Comparison of ENCODE assay signal across 20 cellular contexts in genomic region chr19:35105047-35105410, GRCh38. TPM values are rescaled to one million over a fixed set of nuclear protein-coding genes. Genes with fewer than 3 reads are reported as not detected.
A peak's percentile ranks its signal among the peaks of the same experiment; 100 is the strongest.
DNase-seq lines count a peak whose midpoint lies in the region; ATAC-seq and TF ChIP-seq lines count a peak whose summit lies in the region.
"Had no signal": no experiment of that assay in that cellular context is flagged by ENCODE, and none has a peak within 500 bp of the region (broad histone marks: within the 10 kb centered on the region; RNA-seq: fewer than 3 reads in every experiment).

No MANE protein-coding gene starts in this region.

- H4K5ac ChIP-seq in IMR-90 (ENCODE audit: low read depth, low read length), result no peak overlapping the region

- H3K36me3 ChIP-seq in IMR-90 (ENCODE audit: control insufficient read depth, insufficient read depth, low read length), result no peaks in the 10 kb centered on the region
- H3K36me3 ChIP-seq: BE2C had no signal

- no peaks in the 10 kb centered on the region; the same call in 1 of the 2 replicates for H3K27me3 ChIP-seq in IMR-90 (ENCODE audit: control insufficient read depth, insufficient read depth, low read length)
- H3K27me3 ChIP-seq: BE2C had no signal

- no peak overlapping the region for H2BK5ac ChIP-seq in IMR-90 (ENCODE audit: low read depth, low read length, poor library complexity, severe bottlenecking)

- DNase-seq in IMR-90 (no peak), germinal center (ENCODE audit: low spot score) (no peak)
- DNase-seq in effector memory CD8-positive, alpha-beta T cell, result no peak
- DNase-seq: BE2C; CD4-positive, CD25-positive, alpha-beta regulatory T cell; COR-L47; DMS 273 treated with DMSO at 0.1 percent for 48 hours; DND-41; HFFc6; Karpas-422; NCI-H1417 treated with DMSO at 0.1 percent for 48 hours; NCI-H187 treated with DMSO at 0.1 percent for 48 hours; NCI-H2227 treated with DMSO at 0.1 percent for 48 hours; NCI-H510A treated with DMSO at 0.1 percent for 48 hours; NCI-H774 had no signal

- no peaks in the 10 kb centered on the region for H3K36me3 Mint-ChIP-seq in effector memory CD8-positive, alpha-beta T cell (ENCODE audit: insufficient read depth)
- H3K36me3 Mint-ChIP-seq: CD4-positive, CD25-positive, alpha-beta regulatory T cell had no signal

- no peaks in the 10 kb centered on the region for H3K79me1 ChIP-seq in IMR-90 (ENCODE audit: low read depth in 1 of 2, low read length in 2 of 2)

- H3K4me1 Mint-ChIP-seq in effector memory CD8-positive, alpha-beta T cell (ENCODE audit: low read depth in 2 of 2), result peaks cover 0 to 2% of the 10 kb centered on the region in 2 donors
- H3K4me1 Mint-ChIP-seq: CD4-positive, CD25-positive, alpha-beta regulatory T cell had no signal

- no peak overlapping the region for H4K8ac ChIP-seq in IMR-90 (ENCODE audit: low read depth in 2 of 2, low read length in 2 of 2)

- no peak overlapping the region for H2BK120ac ChIP-seq in IMR-90 (ENCODE audit: low read depth, low read length)

- H3K56ac ChIP-seq in IMR-90 (ENCODE audit: extremely low read depth, insufficient read depth, low read length), result no peak overlapping the region

- no peak for TF ChIP-seq POLR2A in IMR-90 (IDR thresholded peaks at IDR 0.05; ENCODE audit: low read depth, low read length)

- WGBS in IMR-90 (ENCODE audit: extremely low coverage in 2 of 2, insufficient read length in 1 of 2), 2 experiments, result 70% methylated on average over 4 of the region's 6 CpGs; no CpG with 5 or more reads in 1 of the 2 experiments

- H4K20me1 ChIP-seq in IMR-90 (ENCODE audit: insufficient read depth, low read length), result no peaks in the 10 kb centered on the region

- BruUV-seq in IMR-90 (replicated peaks; lab: Mats Ljungman, UMichigan), result no TSS peak

- H3K4me3 ChIP-seq in IMR-90 (ENCODE audit: insufficient read depth, low read depth, low read length), result no peak overlapping the region

- no peaks in the 10 kb centered on the region for H3K9me1 ChIP-seq in IMR-90 (ENCODE audit: insufficient read depth, low read length)

- no peak overlapping the region for H4K91ac ChIP-seq in IMR-90 (ENCODE audit: insufficient read depth, low read depth, low read length)

- no peak overlapping the region for H3K4me2 ChIP-seq in IMR-90 (ENCODE audit: low read depth, low read length)

- dilution Hi-C loops in IMR-90 (cut with HindIII; ENCODE audit: low sequenced_read_pairs, unreplicated experiment), result no loop called here

- peak overlapping the region; percentile 28 for H2AK9ac ChIP-seq in IMR-90 (replicated peaks; ENCODE audit: low read depth, low read length, poor library complexity)

- H3K23ac ChIP-seq in IMR-90 (ENCODE audit: low read depth, low read length), result no peak overlapping the region

- no peak overlapping the region for H3K4me3 Mint-ChIP-seq in effector memory CD8-positive, alpha-beta T cell
- H3K4me3 Mint-ChIP-seq: CD4-positive, CD25-positive, alpha-beta regulatory T cell; HFFc6 had no signal

- no peak overlapping the region for H3K14ac ChIP-seq in IMR-90 (replicated peaks; ENCODE audit: low read depth, low read length)

- POLR2A ChIA-PET in IMR-90 (lab: Charles Lee; ENCODE audit: unreplicated experiment), result no interaction called here

- H2AK5ac ChIP-seq in IMR-90 (ENCODE audit: low read depth, low read length), result no peak overlapping the region

- H3K9ac ChIP-seq in IMR-90 (ENCODE audit: low read depth, low read length), result no peak overlapping the region

- no peak overlapping the region for H3K4ac ChIP-seq in IMR-90 (ENCODE audit: low read depth, low read length)

- H2BK15ac ChIP-seq in IMR-90 (ENCODE audit: low read depth, low read length), result no peak overlapping the region

- H3K18ac ChIP-seq in IMR-90 (ENCODE audit: low read depth, low read length), result no peak overlapping the region

- no peak overlapping the region for H3K27ac Mint-ChIP-seq in effector memory CD8-positive, alpha-beta T cell
- H3K27ac Mint-ChIP-seq: CD4-positive, CD25-positive, alpha-beta regulatory T cell; HFFc6 had no signal

- H2AFZ ChIP-seq in IMR-90 (replicated peaks; ENCODE audit: low read length, poor library complexity), result no peak overlapping the region

- H2BK20ac ChIP-seq in IMR-90 (ENCODE audit: low read depth, low read length), result no peak overlapping the region

- peaks cover 5% of the 10 kb centered on the region; the same call in 1 of the 2 replicates for H3K9me3 ChIP-seq in IMR-90 (ENCODE audit: control insufficient read depth, insufficient read depth, low read length)
- H3K9me3 ChIP-seq: BE2C had no signal

- TF ChIP-seq RAD21 in IMR-90 (IDR thresholded peaks at IDR 0.05; ENCODE audit: low read length), result no peak

- H3K27me3 Mint-ChIP-seq in effector memory CD8-positive, alpha-beta T cell, result no peaks in the 10 kb centered on the region
- H3K27me3 Mint-ChIP-seq: CD4-positive, CD25-positive, alpha-beta regulatory T cell had no signal

- in situ Hi-C loops in IMR-90 (cut with MboI; ENCODE audit: low sequenced_read_pairs), result no loop called here

- H3K4me1 ChIP-seq in IMR-90 (ENCODE audit: control insufficient read depth, insufficient read depth, low read length), result no peaks in the 10 kb centered on the region
- H3K4me1 ChIP-seq: BE2C had no signal

- CTCF ChIA-PET in IMR-90 (lab: Yijun Ruan, JAX), result no interaction called here

- no peaks in the 10 kb centered on the region for H3K9me3 Mint-ChIP-seq in effector memory CD8-positive, alpha-beta T cell
- H3K9me3 Mint-ChIP-seq: CD4-positive, CD25-positive, alpha-beta regulatory T cell had no signal

- intact Hi-C loops in IMR-90 (cut with micrococcal nuclease), result no loop called here

- TF ChIP-seq CTCF in IMR-90 (conservative IDR thresholded peaks at IDR 0.05; ENCODE audit: low read depth, low read length), result no peak

- no peak overlapping the region for H3K27ac ChIP-seq in IMR-90 (ENCODE audit: insufficient read depth, low read length)

- ATAC-seq in IMR-90 (ENCODE audit: low read depth), result no peak
- ATAC-seq in effector memory CD8-positive, alpha-beta T cell (replicated peaks), result peak; percentile 8
- ATAC-seq in GM18861 (IDR thresholded peaks at IDR 0.05; ENCODE audit: unreplicated experiment), result no peak
- ATAC-seq: Right ventricle myocardium inferior had no signal

TF ChIP-seq in IMR-90, 13 proteins besides CTCF, POLR2A, EP300 and RAD21:
- TF ChIP-seq BHLHE40 (IDR thresholded peaks at IDR 0.05; ENCODE audit: low read depth, low read length) (no peak), ELK1 (IDR thresholded peaks at IDR 0.05; ENCODE audit: borderline replicate concordance, low read depth, low read length) (no peak), NFE2L2 (IDR thresholded peaks at IDR 0.05; ENCODE audit: low read depth, low read length) (no peak), FOS (IDR thresholded peaks at IDR 0.05; ENCODE audit: low read depth, low read length) (no peak), CEBPB (IDR thresholded peaks at IDR 0.05; ENCODE audit: low read depth, low read length) (no peak), CHD1 (IDR thresholded peaks at IDR 0.05; ENCODE audit: low read depth, low read length) (no peak), USF2 (IDR thresholded peaks at IDR 0.05; ENCODE audit: low read depth, low read length) (no peak), RCOR1 (IDR thresholded peaks at IDR 0.05; ENCODE audit: insufficient replicate concordance, low read length) (no peak), MAZ (IDR thresholded peaks at IDR 0.05; ENCODE audit: borderline replicate concordance, low read depth, low read length) (no peak), SMC3 (IDR thresholded peaks at IDR 0.05; ENCODE audit: low read depth, low read length) (no peak), MAFK (IDR thresholded peaks at IDR 0.05; ENCODE audit: low read depth, low read length) (no peak), RFX5 (IDR thresholded peaks at IDR 0.05; ENCODE audit: low read depth, low read length) (no peak), MXI1 (IDR thresholded peaks at IDR 0.05; ENCODE audit: borderline replicate concordance, low read depth, low read length) (no peak)

RNA-seq across cellular contexts. Expression of gene FXYD3, which starts 10.6 kb away (rescaled TPM):
- total RNA-seq in IMR-90 (2012; rRNA removed), result not detected in 2 replicates
- not detected in 2 replicates for polyA plus RNA-seq in IMR-90 (2012; rRNA removed)
- polyA plus RNA-seq in IMR-90 (2012; cell fraction: cytosol; rRNA removed), result not detected in 2 replicates
- polyA plus RNA-seq in IMR-90 (2012; cell fraction: nucleus; rRNA removed; ENCODE audit: low replicate concordance), result not detected in 2 replicates
- total RNA-seq: CD4-positive, CD25-positive, alpha-beta regulatory T cell; G401; HFFc6; SK-MEL-5 had no signal
- polyA plus RNA-seq: CD4-positive, CD25-positive, alpha-beta regulatory T cell had no signal

RNA-seq across cellular contexts. Expression of gene LGI4, which starts 29.8 kb away (rescaled TPM):
- total RNA-seq in IMR-90 (2012; rRNA removed), result not detected in 2 replicates
- 0.06 and 0.10 TPM in 2 replicates for polyA plus RNA-seq in IMR-90 (2012; rRNA removed)
- 0.05 TPM in 1 of 2 replicates, not detected in the other for polyA plus RNA-seq in IMR-90 (2012; cell fraction: cytosol; rRNA removed)
- 2.3 and 3.5 TPM in 2 replicates for polyA plus RNA-seq in IMR-90 (2012; cell fraction: nucleus; rRNA removed; ENCODE audit: low replicate concordance)
- total RNA-seq: MCF 10A had no signal
- polyA plus RNA-seq: CD4-positive, CD25-positive, alpha-beta regulatory T cell had no signal

RNA-seq across cellular contexts. Expression of gene FXYD1, which starts 33.6 kb away (rescaled TPM):
- total RNA-seq in IMR-90 (2012; rRNA removed), result 0.18 TPM in 1 of 2 replicates, not detected in the other
- polyA plus RNA-seq in IMR-90 (2012; rRNA removed), result 2.7 and 3.9 TPM in 2 replicates
- polyA plus RNA-seq in IMR-90 (2012; cell fraction: cytosol; rRNA removed), result 1.0 and 7.5 TPM in 2 replicates
- polyA plus RNA-seq in IMR-90 (2012; cell fraction: nucleus; rRNA removed; ENCODE audit: low replicate concordance), result 3.4 and 3.9 TPM in 2 replicates
- total RNA-seq: G401, MCF 10A, SK-MEL-5 had no signal

RNA-seq across cellular contexts. Expression of gene FXYD7, which starts 38.0 kb away (rescaled TPM):
- total RNA-seq in IMR-90 (2012; rRNA removed), result not detected in 2 replicates
- 0.31 and 0.39 TPM in 2 replicates for polyA plus RNA-seq in IMR-90 (2012; rRNA removed)
- polyA plus RNA-seq in IMR-90 (2012; cell fraction: cytosol; rRNA removed), result 0.11 and 2.0 TPM in 2 replicates
- polyA plus RNA-seq in IMR-90 (2012; cell fraction: nucleus; rRNA removed; ENCODE audit: low replicate concordance), result 0.35 and 0.60 TPM in 2 replicates
- total RNA-seq: G401, MCF 10A, Right ventricle myocardium inferior, SK-MEL-5 had no signal

RNA-seq across cellular contexts. Expression of gene FXYD5, which starts 49.5 kb away (rescaled TPM):
- 45.8 and 53.6 TPM in 2 replicates for total RNA-seq in IMR-90 (2012; rRNA removed)
- 245 and 287 TPM in 2 replicates for polyA plus RNA-seq in IMR-90 (2012; rRNA removed)
- polyA plus RNA-seq in IMR-90 (2012; cell fraction: cytosol; rRNA removed), result 162 and 289 TPM in 2 replicates
- 57.5 and 83.6 TPM in 2 replicates for polyA plus RNA-seq in IMR-90 (2012; cell fraction: nucleus; rRNA removed; ENCODE audit: low replicate concordance)
- total RNA-seq: G401 had no signal
